ENCODE assay signal across 22 cellular contexts in genomic region chr12:6438345-6438744, GRCh38. TPM values are rescaled to one million over a fixed set of nuclear protein-coding genes. Genes with fewer than 3 reads are reported as not detected.
DNase-seq lines count a peak whose midpoint lies in the region; ATAC-seq and TF ChIP-seq lines count a peak whose summit lies in the region.
"Had no signal": no experiment of that assay in that cellular context is flagged by ENCODE, and none has a peak within 500 bp of the region (broad histone marks: within the 10 kb centered on the region; RNA-seq: fewer than 3 reads in every experiment).

No MANE protein-coding gene starts in this region.

- TF ChIP-seq CTCF in activated CD8-positive, alpha-beta T cell treated with anti-CD3 and anti-CD28 coated beads for 36 hours (IDR thresholded peaks at IDR 0.05), result no peak

- peak overlapping the region; percentile 30 for H3K4me3 Mint-ChIP-seq in activated CD8-positive, alpha-beta T cell treated with anti-CD3 and anti-CD28 coated beads for 36 hours
- H3K4me3 Mint-ChIP-seq in activated CD8-positive, alpha-beta T cell treated with anti-CD3 and anti-CD28 coated beads, Interleukin-2, amount 10 ng/mL, durations not matched to agents 7 days and 5 days, result no peak overlapping the region
- H3K4me3 Mint-ChIP-seq in activated T-helper 17 cell treated with anti-CD3 and anti-CD28 coated beads, Interleukin-2, amount 50 U/mL, for 72 hours, result no peak overlapping the region
- no peak overlapping the region for H3K4me3 Mint-ChIP-seq in stimulated activated effector memory CD8-positive, alpha-beta T cell treated with anti-CD3 and anti-CD28 coated beads, Interleukin-12 subunit alpha, Interleukin-12 subunit beta, amount 100 ng/mL, for 72 hours
- H3K4me3 Mint-ChIP-seq: CD8-positive, alpha-beta T cell had no signal

- peaks cover 74% of the 10 kb centered on the region for H3K4me1 Mint-ChIP-seq in activated CD8-positive, alpha-beta T cell treated with anti-CD3 and anti-CD28 coated beads for 36 hours (ENCODE audit: low read depth)
- peaks cover 49% of the 10 kb centered on the region for H3K4me1 Mint-ChIP-seq in activated CD8-positive, alpha-beta T cell treated with anti-CD3 and anti-CD28 coated beads, Interleukin-2, amount 10 ng/mL, durations not matched to agents 7 days and 5 days (ENCODE audit: low read depth)
- H3K4me1 Mint-ChIP-seq in activated T-helper 17 cell treated with anti-CD3 and anti-CD28 coated beads, Interleukin-2, amount 50 U/mL, for 72 hours, result peaks cover 12% of the 10 kb centered on the region
- peaks cover 29% of the 10 kb centered on the region for H3K4me1 Mint-ChIP-seq in stimulated activated effector memory CD8-positive, alpha-beta T cell treated with anti-CD3 and anti-CD28 coated beads, Interleukin-12 subunit alpha, Interleukin-12 subunit beta, amount 100 ng/mL, for 72 hours

- CTCF ChIA-PET in activated CD8-positive, alpha-beta T cell treated with anti-CD3 and anti-CD28 coated beads for 36 hours (lab: Charles Lee), result interaction anchor here (9.6 to 10.2 kb wide), 2 partner anchors 13 to 27 kb away, joined by 78 to 89 read pairs; no protein-coding TSS in a partner anchor
- CTCF ChIA-PET in activated CD8-positive, alpha-beta T cell treated with anti-CD3 and anti-CD28 coated beads, Interleukin-2, amount 10 ng/mL, durations not matched to agents 7 days and 5 days (lab: Charles Lee), result interaction anchor here (0.8 to 2.4 kb wide), 9 partner anchors 10 to 124 kb away, joined by 3 to 7 read pairs (median 4); partner anchors contain the start of gene TAPBPL

- ATAC-seq in activated CD8-positive, alpha-beta T cell treated with anti-CD3 and anti-CD28 coated beads for 36 hours, result no peak
- ATAC-seq in activated CD8-positive, alpha-beta T cell treated with anti-CD3 and anti-CD28 coated beads, Interleukin-2, amount 10 ng/mL, durations not matched to agents 7 days and 5 days, result no peak
- peak; percentile 27 for ATAC-seq in activated T-helper 17 cell treated with anti-CD3 and anti-CD28 coated beads, Interleukin-2, amount 50 U/mL, for 72 hours (replicated peaks)
- no peak for ATAC-seq in stimulated activated effector memory CD8-positive, alpha-beta T cell treated with anti-CD3 and anti-CD28 coated beads, Interleukin-12 subunit alpha, Interleukin-12 subunit beta, amount 100 ng/mL, for 72 hours
- ATAC-seq: body of pancreas; CD8-positive, alpha-beta T cell; K562; left lobe of liver had no signal

- H3K36me3 Mint-ChIP-seq in activated CD8-positive, alpha-beta T cell treated with anti-CD3 and anti-CD28 coated beads for 36 hours (ENCODE audit: low read depth), result peaks cover 15% of the 10 kb centered on the region
- no peaks in the 10 kb centered on the region for H3K36me3 Mint-ChIP-seq in activated CD8-positive, alpha-beta T cell treated with anti-CD3 and anti-CD28 coated beads, Interleukin-2, amount 10 ng/mL, durations not matched to agents 7 days and 5 days (ENCODE audit: low read depth)
- peaks cover 1% of the 10 kb centered on the region for H3K36me3 Mint-ChIP-seq in activated T-helper 17 cell treated with anti-CD3 and anti-CD28 coated beads, Interleukin-2, amount 50 U/mL, for 72 hours (ENCODE audit: low read depth)
- peaks cover 3% of the 10 kb centered on the region for H3K36me3 Mint-ChIP-seq in stimulated activated effector memory CD8-positive, alpha-beta T cell treated with anti-CD3 and anti-CD28 coated beads, Interleukin-12 subunit alpha, Interleukin-12 subunit beta, amount 100 ng/mL, for 72 hours
- H3K36me3 Mint-ChIP-seq: CD8-positive, alpha-beta T cell had no signal

- no peak for DNase-seq in activated CD8-positive, alpha-beta T cell treated with anti-CD3 and anti-CD28 coated beads for 36 hours
- DNase-seq in activated CD8-positive, alpha-beta T cell treated with anti-CD3 and anti-CD28 coated beads, Interleukin-2, amount 10 ng/mL, durations not matched to agents 7 days and 5 days, result no peak
- no peak for DNase-seq in stimulated activated effector memory CD8-positive, alpha-beta T cell treated with anti-CD3 and anti-CD28 coated beads, Interleukin-12 subunit alpha, Interleukin-12 subunit beta, amount 100 ng/mL, for 72 hours (ENCODE audit: low spot score in 2 of 2)
- no peak for DNase-seq in NCI-H2081 treated with DMSO at 0.1 percent for 48 hours (lab: John Stamatoyannopoulos, UW)
- no peak for DNase-seq in GM03348 (ENCODE audit: low spot score)
- DNase-seq: activated CD4-positive, alpha-beta T cell treated with anti-CD3 and anti-CD28 coated beads, Interleukin-2, amount 50 U/mL, for 48 hours; AML-193; body of pancreas; CD8-positive, alpha-beta T cell; HCEC 1CT; mesenchymal stem cell; MM.1S; NCI-H1417 treated with DMSO at 0.1 percent for 48 hours; Right ventricle myocardium superior; T-helper 9 cell; upper lobe of left lung had no signal

- H3K27me3 Mint-ChIP-seq in activated CD8-positive, alpha-beta T cell treated with anti-CD3 and anti-CD28 coated beads for 36 hours, result no peaks in the 10 kb centered on the region
- H3K27me3 Mint-ChIP-seq in activated CD8-positive, alpha-beta T cell treated with anti-CD3 and anti-CD28 coated beads, Interleukin-2, amount 10 ng/mL, durations not matched to agents 7 days and 5 days (ENCODE audit: low read depth), result no peaks in the 10 kb centered on the region
- H3K27me3 Mint-ChIP-seq in activated T-helper 17 cell treated with anti-CD3 and anti-CD28 coated beads, Interleukin-2, amount 50 U/mL, for 72 hours, result no peaks in the 10 kb centered on the region

- POLR2A ChIA-PET in activated CD8-positive, alpha-beta T cell treated with anti-CD3 and anti-CD28 coated beads for 36 hours (lab: Charles Lee), result interaction anchor here (1.1 to 12.3 kb wide), 4 partner anchors 12 to 94 kb away, joined by 3 to 267 read pairs (median 4); partner anchors contain the start of genes TAPBPL and VAMP1
- POLR2A ChIA-PET in activated CD8-positive, alpha-beta T cell treated with anti-CD3 and anti-CD28 coated beads, Interleukin-2, amount 10 ng/mL, durations not matched to agents 7 days and 5 days (lab: Charles Lee), result interaction anchor here (1.1 to 7.1 kb wide), 2 partner anchors 13 to 25 kb away, joined by 3 to 47 read pairs; partner anchors contain the start of gene TAPBPL

- peak overlapping the region; percentile 78 for H3K27ac Mint-ChIP-seq in activated CD8-positive, alpha-beta T cell treated with anti-CD3 and anti-CD28 coated beads for 36 hours
- no peak overlapping the region for H3K27ac Mint-ChIP-seq in activated CD8-positive, alpha-beta T cell treated with anti-CD3 and anti-CD28 coated beads, Interleukin-2, amount 10 ng/mL, durations not matched to agents 7 days and 5 days
- no peak overlapping the region for H3K27ac Mint-ChIP-seq in activated T-helper 17 cell treated with anti-CD3 and anti-CD28 coated beads, Interleukin-2, amount 50 U/mL, for 72 hours
- peak overlapping the region; percentile 7 for H3K27ac Mint-ChIP-seq in stimulated activated effector memory CD8-positive, alpha-beta T cell treated with anti-CD3 and anti-CD28 coated beads, Interleukin-12 subunit alpha, Interleukin-12 subunit beta, amount 100 ng/mL, for 72 hours
- H3K27ac Mint-ChIP-seq: CD8-positive, alpha-beta T cell had no signal

- intact Hi-C loops in activated CD8-positive, alpha-beta T cell treated with anti-CD3 and anti-CD28 coated beads for 36 hours (cut with micrococcal nuclease), result no loop called here

- no peaks in the 10 kb centered on the region for H3K9me3 Mint-ChIP-seq in activated CD8-positive, alpha-beta T cell treated with anti-CD3 and anti-CD28 coated beads for 36 hours
- H3K9me3 Mint-ChIP-seq in activated CD8-positive, alpha-beta T cell treated with anti-CD3 and anti-CD28 coated beads, Interleukin-2, amount 10 ng/mL, durations not matched to agents 7 days and 5 days (ENCODE audit: insufficient read depth), result no peaks in the 10 kb centered on the region
- no peaks in the 10 kb centered on the region for H3K9me3 Mint-ChIP-seq in activated T-helper 17 cell treated with anti-CD3 and anti-CD28 coated beads, Interleukin-2, amount 50 U/mL, for 72 hours
- no peaks in the 10 kb centered on the region for H3K9me3 Mint-ChIP-seq in stimulated activated effector memory CD8-positive, alpha-beta T cell treated with anti-CD3 and anti-CD28 coated beads, Interleukin-12 subunit alpha, Interleukin-12 subunit beta, amount 100 ng/mL, for 72 hours
- H3K9me3 Mint-ChIP-seq: CD8-positive, alpha-beta T cell had no signal

RNA-seq across cellular contexts. Expression of gene CD27, which starts 6.4 kb away (rescaled TPM):
- total RNA-seq in activated CD8-positive, alpha-beta T cell treated with anti-CD3 and anti-CD28 coated beads for 36 hours, result 100 to 1,000 TPM; 160 to 164 TPM
- total RNA-seq in activated CD8-positive, alpha-beta T cell treated with anti-CD3 and anti-CD28 coated beads, Interleukin-2, amount 10 ng/mL, durations not matched to agents 7 days and 5 days, result 100 to 1,000 TPM; 112 to 131 TPM
- 10 to 100 TPM; 21.1 to 42.1 TPM for total RNA-seq in activated T-helper 17 cell treated with anti-CD3 and anti-CD28 coated beads, Interleukin-2, amount 50 U/mL, for 72 hours
- total RNA-seq: body of pancreas, chondrocyte, HT1080, NCI-H460 had no signal

RNA-seq across cellular contexts. Expression of gene TAPBPL, which starts 13.5 kb away (rescaled TPM):
- total RNA-seq in activated CD8-positive, alpha-beta T cell treated with anti-CD3 and anti-CD28 coated beads for 36 hours, result 10 to 100 TPM; 23.3 to 28.0 TPM
- 10 to 100 TPM; 31.2 to 32.5 TPM for total RNA-seq in activated CD8-positive, alpha-beta T cell treated with anti-CD3 and anti-CD28 coated beads, Interleukin-2, amount 10 ng/mL, durations not matched to agents 7 days and 5 days
- total RNA-seq in activated T-helper 17 cell treated with anti-CD3 and anti-CD28 coated beads, Interleukin-2, amount 50 U/mL, for 72 hours, result 10 to 100 TPM; 24.1 to 28.2 TPM

RNA-seq across cellular contexts. Expression of gene VAMP1, which starts 32.1 kb away (rescaled TPM):
- 10 to 100 TPM; 50.0 to 51.2 TPM for total RNA-seq in activated CD8-positive, alpha-beta T cell treated with anti-CD3 and anti-CD28 coated beads for 36 hours
- total RNA-seq in activated CD8-positive, alpha-beta T cell treated with anti-CD3 and anti-CD28 coated beads, Interleukin-2, amount 10 ng/mL, durations not matched to agents 7 days and 5 days, result 10 to 100 TPM; 46.6 to 48.9 TPM
- 10 to 100 TPM; 19.9 to 81.8 TPM for total RNA-seq in activated T-helper 17 cell treated with anti-CD3 and anti-CD28 coated beads, Interleukin-2, amount 50 U/mL, for 72 hours

RNA-seq across cellular contexts. Expression of gene LTBR, which starts 54.4 kb away (rescaled TPM):
- total RNA-seq in activated CD8-positive, alpha-beta T cell treated with anti-CD3 and anti-CD28 coated beads for 36 hours, result 1 to 10 TPM; 1.5 to 1.6 TPM
- total RNA-seq in activated CD8-positive, alpha-beta T cell treated with anti-CD3 and anti-CD28 coated beads, Interleukin-2, amount 10 ng/mL, durations not matched to agents 7 days and 5 days, result under 1 TPM in 1 of 2 experiments, not detected in 1; 0.34 TPM
- under 1 TPM; 0.56 to 0.61 TPM for total RNA-seq in activated T-helper 17 cell treated with anti-CD3 and anti-CD28 coated beads, Interleukin-2, amount 50 U/mL, for 72 hours

RNA-seq across cellular contexts. Expression of gene MRPL51, which starts 54.7 kb away (rescaled TPM):
- total RNA-seq in activated CD8-positive, alpha-beta T cell treated with anti-CD3 and anti-CD28 coated beads for 36 hours, result 100 to 1,000 TPM; 230 to 254 TPM
- total RNA-seq in activated CD8-positive, alpha-beta T cell treated with anti-CD3 and anti-CD28 coated beads, Interleukin-2, amount 10 ng/mL, durations not matched to agents 7 days and 5 days, result 100 to 1,000 TPM; 217 to 228 TPM
- total RNA-seq in activated T-helper 17 cell treated with anti-CD3 and anti-CD28 coated beads, Interleukin-2, amount 50 U/mL, for 72 hours, result 100 to 1,000 TPM; 262 to 317 TPM

Comparison
In these comparisons a context has a peak if more than half of its experiments do, and no peak if none do; other contexts are left out.
1. H3K27ac Mint-ChIP-seq: peak in activated CD8-positive, alpha-beta T cell treated with anti-CD3 and anti-CD28 coated beads for 36 hours (single experiment) and stimulated activated effector memory CD8-positive, alpha-beta T cell treated with anti-CD3 and anti-CD28 coated beads, Interleukin-12 subunit alpha, Interleukin-12 subunit beta, amount 100 ng/mL, for 72 hours (single experiment); none in activated CD8-positive, alpha-beta T cell treated with anti-CD3 and anti-CD28 coated beads, Interleukin-2, amount 10 ng/mL, durations not matched to agents 7 days and 5 days (single experiment) and activated T-helper 17 cell treated with anti-CD3 and anti-CD28 coated beads, Interleukin-2, amount 50 U/mL, for 72 hours (single experiment).